16 cellular contexts compared by ENCODE assay signal in genomic region chr19:44696939-44697669, GRCh38. TPM values are rescaled to one million over a fixed set of nuclear protein-coding genes. Genes with fewer than 3 reads are reported as not detected.
A peak's percentile ranks its signal among the peaks of the same experiment; 100 is the strongest.
DNase-seq lines count a peak whose midpoint lies in the region; TF ChIP-seq lines count a peak whose summit lies in the region.
"Had no signal": no experiment of that assay in that cellular context is flagged by ENCODE, and none has a peak within 500 bp of the region (broad histone marks: within the 10 kb centered on the region; RNA-seq: fewer than 3 reads in every experiment).

No MANE protein-coding gene starts in this region.

- H3K27me3 Mint-ChIP-seq in endothelial cell (ENCODE audit: unreplicated experiment): peaks cover 4% of the 10 kb centered on the region
- no peaks in the 10 kb centered on the region for H3K27me3 Mint-ChIP-seq in MCF 10A (ENCODE audit: insufficient read depth, unreplicated experiment)

- H3K4me1 Mint-ChIP-seq in endothelial cell (ENCODE audit: unreplicated experiment) (no peaks in the 10 kb centered on the region), MCF 10A (ENCODE audit: insufficient read depth, unreplicated experiment) (peaks cover 2% of the 10 kb centered on the region)

- TF ChIP-seq CTCF in endothelial cell (IDR thresholded peaks at IDR 0.05; ENCODE audit: unreplicated experiment) (no peak), stomach (IDR thresholded peaks at IDR 0.05) (no peak), MCF 10A (IDR thresholded peaks at IDR 0.05; ENCODE audit: unreplicated experiment) (no peak)

- H3K36me3 Mint-ChIP-seq in endothelial cell (ENCODE audit: low read depth, unreplicated experiment): peaks cover 3% of the 10 kb centered on the region
- no peaks in the 10 kb centered on the region for H3K36me3 Mint-ChIP-seq in MCF 10A (ENCODE audit: insufficient read depth, unreplicated experiment)
- H3K36me3 Mint-ChIP-seq: naive B cell had no signal

- DNase-seq in GDM1 (lab: John Stamatoyannopoulos, UW): peak; percentile 62
- DNase-seq in NCI-H2196 treated with DMSO at 0.1 percent for 48 hours (lab: John Stamatoyannopoulos, UW; ENCODE audit: unreplicated experiment): peak; percentile 73
- DNase-seq in endothelial cell (ENCODE audit: low spot score): no peak
- no peak for DNase-seq in stomach
- no peak for DNase-seq in NCI-H1694 (lab: John Stamatoyannopoulos, UW)
- no peak for DNase-seq in T-helper 1 cell
- DNase-seq in MCF 10A (ENCODE audit: unreplicated experiment): no peak
- DNase-seq: activated T-cell treated with anti-CD3 and anti-CD28 coated beads, Interleukin-2, amount 50 U/mL, for 1 hour; glutamatergic neuron; naive B cell; NCI-H1105 treated with DMSO at 0.1 percent for 48 hours; sigmoid colon; stimulated activated CD4-positive, alpha-beta T cell treated with anti-CD3 and anti-CD28 coated beads, Interleukin-4, amount 100 ng/mL, for 24 hours had no signal

- H3K27ac ChIP-seq in stomach: peak overlapping the region in 3 of 5 donors; percentile 9 to 28 (median 15)
- H3K27ac ChIP-seq: sigmoid colon, vagina had no signal

- CTCF ChIA-PET in MCF 10A (lab: Yijun Ruan, JAX): interaction anchor here (0.6 to 0.9 kb wide), 3 partner anchors 66 to 507 kb away, joined by 3 to 5 read pairs (median 3); no protein-coding TSS in a partner anchor

- BruUV-seq in MCF 10A (replicated peaks; lab: Mats Ljungman, UMichigan): no TSS peak

- peaks cover 0 to 19% (median 0%) of the 10 kb centered on the region in 3 donors for H3K27me3 ChIP-seq in stomach
- H3K27me3 ChIP-seq: vagina had no signal

- H3K4me3 ChIP-seq in stomach: no peak overlapping the region
- H3K4me3 ChIP-seq: sigmoid colon, vagina had no signal

- H3K4me1 ChIP-seq in stomach: peaks cover 9 to 36% (median 25%) of the 10 kb centered on the region in 4 donors
- H3K4me1 ChIP-seq: sigmoid colon had no signal

- POLR2A ChIA-PET in MCF 10A (lab: Yijun Ruan, JAX): no interaction called here

- H3K9me3 ChIP-seq in stomach: no peaks in the 10 kb centered on the region
- H3K9me3 ChIP-seq: sigmoid colon, vagina had no signal

- WGBS in stomach, 5 donors: 52 to 63% (median 62%) methylated on average over 21 to 22 of the region's 22 CpGs

- no peak for TF ChIP-seq EP300 in stomach (IDR thresholded peaks at IDR 0.05)

- peak overlapping the region; percentile 28 for H3K27ac Mint-ChIP-seq in endothelial cell (ENCODE audit: unreplicated experiment)
- no peak overlapping the region for H3K27ac Mint-ChIP-seq in MCF 10A (ENCODE audit: low read depth, unreplicated experiment)

- no peaks in the 10 kb centered on the region for H3K9me3 Mint-ChIP-seq in endothelial cell (ENCODE audit: unreplicated experiment)
- H3K9me3 Mint-ChIP-seq in MCF 10A (ENCODE audit: unreplicated experiment): no peaks in the 10 kb centered on the region
- H3K9me3 Mint-ChIP-seq: central memory CD8-positive, alpha-beta T cell; naive B cell had no signal

- TF ChIP-seq POLR2A in stomach (IDR thresholded peaks at IDR 0.05): no peak

- H3K4me3 Mint-ChIP-seq in endothelial cell (ENCODE audit: unreplicated experiment) (peak overlapping the region; percentile 11), MCF 10A (ENCODE audit: unreplicated experiment) (no peak overlapping the region)
- H3K4me3 Mint-ChIP-seq: central memory CD8-positive, alpha-beta T cell; naive B cell had no signal

- intact Hi-C loops in stomach (cut with DNase I; ENCODE audit: low total_unique reads) (no loop called here), MCF 10A (cut with micrococcal nuclease) (no loop called here)

- H3K36me3 ChIP-seq in stomach: no peaks in the 10 kb centered on the region
- H3K36me3 ChIP-seq: sigmoid colon, vagina had no signal

RNA-seq across cellular contexts. Expression of gene CEACAM16, which starts 1.8 kb away (rescaled TPM):
- total RNA-seq in endothelial cell (ENCODE audit: unreplicated experiment) (not detected), stomach (not detected), MCF 10A (2022) (not detected in 2 replicates)
- polyA plus RNA-seq in stomach: not detected
- total RNA-seq: epithelial cell of proximal tubule, sigmoid colon, vagina had no signal
- polyA plus RNA-seq: sigmoid colon had no signal

RNA-seq across cellular contexts. Expression of gene CEACAM19, which starts 25.8 kb away (rescaled TPM):
- 3.7 TPM for total RNA-seq in endothelial cell (ENCODE audit: unreplicated experiment)
- 10 to 100 TPM in 1 of 5 donors, 1 to 10 TPM in 3, under 1 TPM in 1; 0.58 to 17.0 (median 2.9) TPM for total RNA-seq in stomach
- polyA plus RNA-seq in stomach: 1 to 10 TPM; 2.0 to 6.4 (median 2.3) TPM
- 13.2 and 25.6 TPM in 2 replicates for total RNA-seq in MCF 10A (2022)

RNA-seq across cellular contexts. Expression of gene BCL3, which starts 51.4 kb away (rescaled TPM):
- total RNA-seq in endothelial cell (ENCODE audit: unreplicated experiment): 1.9 TPM
- 100 to 1,000 TPM in 3 of 5 donors, 10 to 100 TPM in 1, 1 to 10 TPM in 1; 4.4 to 322 (median 139) TPM for total RNA-seq in stomach
- 10 to 100 TPM; 53.5 to 94.1 (median 65.5) TPM for polyA plus RNA-seq in stomach
- 24.4 and 32.1 TPM in 2 replicates for total RNA-seq in MCF 10A (2022)

RNA-seq across cellular contexts. Expression of gene PVR, which starts 53.4 kb away (rescaled TPM):
- total RNA-seq in endothelial cell (ENCODE audit: unreplicated experiment) (14.8 TPM), stomach (10 to 100 TPM; 33.2 to 80.8 (median 39.1) TPM), MCF 10A (2022) (140 and 141 TPM in 2 replicates)
- 10 to 100 TPM in 1 of 3 donors, 1 to 10 TPM in 2; 4.9 to 15.8 (median 10.0) TPM for polyA plus RNA-seq in stomach

Comparison
In these comparisons a context has a peak if more than half of its experiments do, and no peak if none do; other contexts are left out.
1. DNase-seq: peak in GDM1 (single experiment) and NCI-H2196 treated with DMSO at 0.1 percent for 48 hours (single experiment); none in endothelial cell (single experiment), stomach (single experiment), NCI-H1694 (single experiment), T-helper 1 cell (0 of 5) and MCF 10A (single experiment).